13 cellular contexts compared by ENCODE assay signal in the genomic region with DNA sequence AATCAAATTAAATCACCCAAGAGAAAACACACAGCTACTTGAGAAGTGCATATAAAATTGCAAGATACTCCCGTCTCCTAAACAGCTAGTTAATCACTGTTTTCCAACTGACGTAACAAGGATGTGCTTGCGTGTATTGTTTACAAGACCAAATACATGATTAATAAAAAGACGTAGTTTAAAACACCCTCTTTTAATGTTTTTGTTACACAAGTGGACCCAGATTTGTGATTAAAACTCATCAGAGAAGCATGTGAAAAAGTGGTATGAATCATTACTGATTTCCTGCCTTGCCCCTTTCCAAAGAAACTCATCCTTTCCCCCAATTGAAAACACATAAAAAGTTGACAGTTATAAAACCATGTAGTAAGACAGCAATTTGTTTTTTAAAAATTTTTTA.
DNase-seq lines count a peak whose midpoint lies in the region; ATAC-seq and TF ChIP-seq lines count a peak whose summit lies in the region.
"Had no signal": no experiment of that assay in that cellular context is flagged by ENCODE, and none has a peak within 500 bp of the region (broad histone marks: within the 10 kb centered on the region; RNA-seq: fewer than 3 reads in every experiment).

No MANE protein-coding gene starts in this region.

- DNase-seq in GM04503 (ENCODE audit: low read depth) (peak; percentile 93), fibroblast of peridontal ligament (ENCODE audit: extremely low read depth) (peak; percentile 96), retinal pigment epithelial cell (ENCODE audit: low read depth) (peak; percentile 46)
- DNase-seq: effector CD4-positive, alpha-beta T cell; islet precursor cell; naive thymus-derived CD8-positive, alpha-beta T cell; NCI-H187 had no signal

- no peak for TF ChIP-seq CTCF in retinal pigment epithelial cell (conservative IDR thresholded peaks at IDR 0.05; ENCODE audit: low read depth, low read length)

- no peaks in the 10 kb centered on the region for H3K9me3 Mint-ChIP-seq in activated T-helper 17 cell treated with anti-CD3 and anti-CD28 coated beads, Interleukin-2, amount 50 U/mL, for 72 hours
- H3K9me3 Mint-ChIP-seq: activated naive CD4-positive, alpha-beta T cell treated with anti-CD3 and anti-CD28 coated beads, Interleukin-2, amount 50 U/mL, for 72 hours had no signal

- ATAC-seq in SK-N-SH treated with all-trans-retinoic acid at 6 μM for 48 hours: peak; percentile 45; the same call in 2 of the 3 replicates
- no peak for ATAC-seq in GM18858 (IDR thresholded peaks at IDR 0.05; ENCODE audit: unreplicated experiment)
- ATAC-seq in GM21390 (IDR thresholded peaks at IDR 0.05; ENCODE audit: unreplicated experiment): no peak
- ATAC-seq in HG03442 (IDR thresholded peaks at IDR 0.05; ENCODE audit: unreplicated experiment): no peak
- ATAC-seq in activated T-helper 17 cell treated with anti-CD3 and anti-CD28 coated beads, Interleukin-2, amount 50 U/mL, for 72 hours (replicated peaks): no peak
- ATAC-seq: activated naive CD4-positive, alpha-beta T cell treated with anti-CD3 and anti-CD28 coated beads, Interleukin-2, amount 50 U/mL, for 72 hours; naive thymus-derived CD8-positive, alpha-beta T cell had no signal

- no peak overlapping the region for H3K4me3 ChIP-seq in retinal pigment epithelial cell (ENCODE audit: low read length)

- H3K27me3 Mint-ChIP-seq in activated T-helper 17 cell treated with anti-CD3 and anti-CD28 coated beads, Interleukin-2, amount 50 U/mL, for 72 hours: peaks cover 15% of the 10 kb centered on the region

- no peak overlapping the region for H3K4me3 Mint-ChIP-seq in activated T-helper 17 cell treated with anti-CD3 and anti-CD28 coated beads, Interleukin-2, amount 50 U/mL, for 72 hours
- H3K4me3 Mint-ChIP-seq: naive thymus-derived CD8-positive, alpha-beta T cell had no signal

- H3K36me3 Mint-ChIP-seq in activated T-helper 17 cell treated with anti-CD3 and anti-CD28 coated beads, Interleukin-2, amount 50 U/mL, for 72 hours (ENCODE audit: low read depth): no peaks in the 10 kb centered on the region
- H3K36me3 Mint-ChIP-seq: activated naive CD4-positive, alpha-beta T cell treated with anti-CD3 and anti-CD28 coated beads, Interleukin-2, amount 50 U/mL, for 72 hours; naive thymus-derived CD8-positive, alpha-beta T cell had no signal

- H3K4me1 Mint-ChIP-seq in activated T-helper 17 cell treated with anti-CD3 and anti-CD28 coated beads, Interleukin-2, amount 50 U/mL, for 72 hours: no peaks in the 10 kb centered on the region
- H3K4me1 Mint-ChIP-seq: naive thymus-derived CD8-positive, alpha-beta T cell had no signal

- no peak overlapping the region for H3K27ac Mint-ChIP-seq in activated T-helper 17 cell treated with anti-CD3 and anti-CD28 coated beads, Interleukin-2, amount 50 U/mL, for 72 hours
- H3K27ac Mint-ChIP-seq: activated naive CD4-positive, alpha-beta T cell treated with anti-CD3 and anti-CD28 coated beads, Interleukin-2, amount 50 U/mL, for 72 hours had no signal

TF ChIP-seq in SK-N-SH treated with all-trans-retinoic acid at 6 μM for 48 hours, 23 proteins besides CTCF, POLR2A, EP300 and RAD21 (continues in another document):
- TF ChIP-seq GLIS3 (CRISPR knock-in tag; IDR thresholded peaks at IDR 0.05) (no peak), ISL1 (CRISPR knock-in tag; IDR thresholded peaks at IDR 0.05) (no peak), ZNF8 (CRISPR knock-in tag; IDR thresholded peaks at IDR 0.05) (no peak), ARNTL (CRISPR knock-in tag; IDR thresholded peaks at IDR 0.05; ENCODE audit: borderline replicate concordance, low read depth) (no peak), ESRRG (CRISPR knock-in tag; IDR thresholded peaks at IDR 0.05) (no peak), ZFP3 (CRISPR knock-in tag; IDR thresholded peaks at IDR 0.05) (no peak), SNAI2 (CRISPR knock-in tag; IDR thresholded peaks at IDR 0.05) (no peak), CSDC2 (CRISPR knock-in tag; IDR thresholded peaks at IDR 0.05) (no peak), ZFP30 (CRISPR knock-in tag; IDR thresholded peaks at IDR 0.05) (no peak), OSR1 (CRISPR knock-in tag; IDR thresholded peaks at IDR 0.05) (no peak), TCF4 (CRISPR knock-in tag; IDR thresholded peaks at IDR 0.05; ENCODE audit: borderline replicate concordance) (no peak)
- TF ChIP-seq, protein P1, sequence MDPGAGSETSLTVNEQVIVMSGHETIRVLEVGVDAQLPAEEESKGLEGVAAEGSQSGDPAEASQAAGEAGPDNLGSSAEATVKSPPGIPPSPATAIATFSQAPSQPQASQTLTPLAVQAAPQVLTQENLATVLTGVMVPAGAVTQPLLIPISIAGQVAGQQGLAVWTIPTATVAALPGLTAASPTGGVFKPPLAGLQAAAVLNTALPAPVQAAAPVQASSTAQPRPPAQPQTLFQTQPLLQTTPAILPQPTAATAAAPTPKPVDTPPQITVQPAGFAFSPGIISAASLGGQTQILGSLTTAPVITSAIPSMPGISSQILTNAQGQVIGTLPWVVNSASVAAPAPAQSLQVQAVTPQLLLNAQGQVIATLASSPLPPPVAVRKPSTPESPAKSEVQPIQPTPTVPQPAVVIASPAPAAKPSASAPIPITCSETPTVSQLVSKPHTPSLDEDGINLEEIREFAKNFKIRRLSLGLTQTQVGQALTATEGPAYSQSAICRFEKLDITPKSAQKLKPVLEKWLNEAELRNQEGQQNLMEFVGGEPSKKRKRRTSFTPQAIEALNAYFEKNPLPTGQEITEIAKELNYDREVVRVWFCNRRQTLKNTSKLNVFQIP (CRISPR knock-in tag; IDR thresholded peaks at IDR 0.05; ENCODE audit: borderline replicate concordance, low read depth): no peak
- TF ChIP-seq, protein P2, sequence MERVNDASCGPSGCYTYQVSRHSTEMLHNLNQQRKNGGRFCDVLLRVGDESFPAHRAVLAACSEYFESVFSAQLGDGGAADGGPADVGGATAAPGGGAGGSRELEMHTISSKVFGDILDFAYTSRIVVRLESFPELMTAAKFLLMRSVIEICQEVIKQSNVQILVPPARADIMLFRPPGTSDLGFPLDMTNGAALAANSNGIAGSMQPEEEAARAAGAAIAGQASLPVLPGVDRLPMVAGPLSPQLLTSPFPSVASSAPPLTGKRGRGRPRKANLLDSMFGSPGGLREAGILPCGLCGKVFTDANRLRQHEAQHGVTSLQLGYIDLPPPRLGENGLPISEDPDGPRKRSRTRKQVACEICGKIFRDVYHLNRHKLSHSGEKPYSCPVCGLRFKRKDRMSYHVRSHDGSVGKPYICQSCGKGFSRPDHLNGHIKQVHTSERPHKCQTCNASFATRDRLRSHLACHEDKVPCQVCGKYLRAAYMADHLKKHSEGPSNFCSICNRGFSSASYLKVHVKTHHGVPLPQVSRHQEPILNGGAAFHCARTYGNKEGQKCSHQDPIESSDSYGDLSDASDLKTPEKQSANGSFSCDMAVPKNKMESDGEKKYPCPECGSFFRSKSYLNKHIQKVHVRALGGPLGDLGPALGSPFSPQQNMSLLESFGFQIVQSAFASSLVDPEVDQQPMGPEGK (CRISPR knock-in tag; IDR thresholded peaks at IDR 0.05; ENCODE audit: borderline replicate concordance): no peak
- TF ChIP-seq, protein P3, sequence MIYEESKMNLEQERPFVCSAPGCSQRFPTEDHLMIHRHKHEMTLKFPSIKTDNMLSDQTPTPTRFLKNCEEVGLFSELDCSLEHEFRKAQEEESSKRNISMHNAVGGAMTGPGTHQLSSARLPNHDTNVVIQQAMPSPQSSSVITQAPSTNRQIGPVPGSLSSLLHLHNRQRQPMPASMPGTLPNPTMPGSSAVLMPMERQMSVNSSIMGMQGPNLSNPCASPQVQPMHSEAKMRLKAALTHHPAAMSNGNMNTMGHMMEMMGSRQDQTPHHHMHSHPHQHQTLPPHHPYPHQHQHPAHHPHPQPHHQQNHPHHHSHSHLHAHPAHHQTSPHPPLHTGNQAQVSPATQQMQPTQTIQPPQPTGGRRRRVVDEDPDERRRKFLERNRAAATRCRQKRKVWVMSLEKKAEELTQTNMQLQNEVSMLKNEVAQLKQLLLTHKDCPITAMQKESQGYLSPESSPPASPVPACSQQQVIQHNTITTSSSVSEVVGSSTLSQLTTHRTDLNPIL (CRISPR knock-in tag; IDR thresholded peaks at IDR 0.05; ENCODE audit: low read depth): no peak
- TF ChIP-seq, protein P4, sequence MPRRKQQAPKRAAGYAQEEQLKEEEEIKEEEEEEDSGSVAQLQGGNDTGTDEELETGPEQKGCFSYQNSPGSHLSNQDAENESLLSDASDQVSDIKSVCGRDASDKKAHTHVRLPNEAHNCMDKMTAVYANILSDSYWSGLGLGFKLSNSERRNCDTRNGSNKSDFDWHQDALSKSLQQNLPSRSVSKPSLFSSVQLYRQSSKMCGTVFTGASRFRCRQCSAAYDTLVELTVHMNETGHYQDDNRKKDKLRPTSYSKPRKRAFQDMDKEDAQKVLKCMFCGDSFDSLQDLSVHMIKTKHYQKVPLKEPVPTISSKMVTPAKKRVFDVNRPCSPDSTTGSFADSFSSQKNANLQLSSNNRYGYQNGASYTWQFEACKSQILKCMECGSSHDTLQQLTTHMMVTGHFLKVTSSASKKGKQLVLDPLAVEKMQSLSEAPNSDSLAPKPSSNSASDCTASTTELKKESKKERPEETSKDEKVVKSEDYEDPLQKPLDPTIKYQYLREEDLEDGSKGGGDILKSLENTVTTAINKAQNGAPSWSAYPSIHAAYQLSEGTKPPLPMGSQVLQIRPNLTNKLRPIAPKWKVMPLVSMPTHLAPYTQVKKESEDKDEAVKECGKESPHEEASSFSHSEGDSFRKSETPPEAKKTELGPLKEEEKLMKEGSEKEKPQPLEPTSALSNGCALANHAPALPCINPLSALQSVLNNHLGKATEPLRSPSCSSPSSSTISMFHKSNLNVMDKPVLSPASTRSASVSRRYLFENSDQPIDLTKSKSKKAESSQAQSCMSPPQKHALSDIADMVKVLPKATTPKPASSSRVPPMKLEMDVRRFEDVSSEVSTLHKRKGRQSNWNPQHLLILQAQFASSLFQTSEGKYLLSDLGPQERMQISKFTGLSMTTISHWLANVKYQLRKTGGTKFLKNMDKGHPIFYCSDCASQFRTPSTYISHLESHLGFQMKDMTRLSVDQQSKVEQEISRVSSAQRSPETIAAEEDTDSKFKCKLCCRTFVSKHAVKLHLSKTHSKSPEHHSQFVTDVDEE (CRISPR knock-in tag; IDR thresholded peaks at IDR 0.05): no peak
- TF ChIP-seq, protein P5, sequence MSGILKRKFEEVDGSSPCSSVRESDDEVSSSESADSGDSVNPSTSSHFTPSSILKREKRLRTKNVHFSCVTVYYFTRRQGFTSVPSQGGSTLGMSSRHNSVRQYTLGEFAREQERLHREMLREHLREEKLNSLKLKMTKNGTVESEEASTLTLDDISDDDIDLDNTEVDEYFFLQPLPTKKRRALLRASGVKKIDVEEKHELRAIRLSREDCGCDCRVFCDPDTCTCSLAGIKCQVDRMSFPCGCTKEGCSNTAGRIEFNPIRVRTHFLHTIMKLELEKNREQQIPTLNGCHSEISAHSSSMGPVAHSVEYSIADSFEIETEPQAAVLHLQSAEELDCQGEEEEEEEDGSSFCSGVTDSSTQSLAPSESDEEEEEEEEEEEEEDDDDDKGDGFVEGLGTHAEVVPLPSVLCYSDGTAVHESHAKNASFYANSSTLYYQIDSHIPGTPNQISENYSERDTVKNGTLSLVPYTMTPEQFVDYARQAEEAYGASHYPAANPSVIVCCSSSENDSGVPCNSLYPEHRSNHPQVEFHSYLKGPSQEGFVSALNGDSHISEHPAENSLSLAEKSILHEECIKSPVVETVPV (CRISPR knock-in tag; IDR thresholded peaks at IDR 0.05): no peak

Comparison
In these comparisons a context has a peak if more than half of its experiments do, and no peak if none do; other contexts are left out.
1. DNase-seq: peak in every context shown above with its lines; median percentile 96 in fibroblast of peridontal ligament; 93 in GM04503; 46 in retinal pigment epithelial cell.